Comparison of ENCODE assay signal across 26 cellular contexts in the genomic region with DNA sequence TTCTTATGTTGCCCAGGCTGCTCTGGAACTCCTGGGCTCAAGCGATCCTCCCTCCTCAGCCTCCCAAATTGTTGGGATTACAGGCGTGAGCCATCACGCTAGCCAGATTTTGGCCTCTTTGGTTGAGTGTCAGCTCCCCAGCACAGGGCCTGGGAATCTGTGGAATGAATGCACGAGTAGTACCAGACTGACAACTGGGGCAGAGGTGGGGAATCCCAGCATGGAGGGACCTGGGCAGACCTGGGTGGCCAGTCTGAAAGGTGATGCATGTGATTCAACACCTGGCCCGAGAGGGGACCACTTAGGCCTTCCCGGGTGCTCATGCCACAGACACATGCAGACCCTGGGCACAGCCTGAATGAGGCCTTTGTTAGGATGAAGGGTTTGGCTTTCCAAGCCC. TPM values are rescaled to one million over a fixed set of nuclear protein-coding genes. Genes with fewer than 3 reads are reported as not detected.
DNase-seq lines count a peak whose midpoint lies in the region; ATAC-seq, FAIRE-seq and TF ChIP-seq lines count a peak whose summit lies in the region.
"Had no signal": no experiment of that assay in that cellular context is flagged by ENCODE, and none has a peak within 500 bp of the region (broad histone marks: within the 10 kb centered on the region; RNA-seq: fewer than 3 reads in every experiment).

No MANE protein-coding gene starts in this region.

- H3K4me3 ChIP-seq in NT2/D1 (ENCODE audit: insufficient read length, low read depth) (no peak overlapping the region), osteoblast (ENCODE audit: insufficient read depth, low read length) (no peak overlapping the region)
- H3K4me3 ChIP-seq in CD8-positive, alpha-beta memory T cell (ENCODE audit: low read length), result no peak overlapping the region
- H3K4me3 ChIP-seq: BLaER1, GM12878 had no signal

- peaks cover 20% of the 10 kb centered on the region for H3K4me1 ChIP-seq in NT2/D1 (ENCODE audit: insufficient read depth, insufficient read length)
- H3K4me1 ChIP-seq in osteoblast (ENCODE audit: insufficient read depth, low read length), result no peaks in the 10 kb centered on the region
- no peaks in the 10 kb centered on the region for H3K4me1 ChIP-seq in CD8-positive, alpha-beta memory T cell (ENCODE audit: insufficient read depth, low read length)
- H3K4me1 ChIP-seq: BE2C had no signal

- H4K20me1 ChIP-seq in osteoblast (ENCODE audit: insufficient read depth, low read length), result no peaks in the 10 kb centered on the region
- H4K20me1 ChIP-seq: BLaER1 had no signal

- no peak overlapping the region for H3K27ac ChIP-seq in osteoblast (ENCODE audit: low read depth, low read length)
- no peak overlapping the region for H3K27ac ChIP-seq in CD8-positive, alpha-beta memory T cell (ENCODE audit: low read depth, low read length)
- H3K27ac ChIP-seq: BLaER1 had no signal

- CTCF ChIA-PET in CD8-positive, alpha-beta memory T cell (lab: Charles Lee), result no interaction called here

- no peak overlapping the region for H2AFZ ChIP-seq in osteoblast (ENCODE audit: low read length)

- H3K36me3 Mint-ChIP-seq in CD8-positive, alpha-beta memory T cell, result no peaks in the 10 kb centered on the region
- H3K36me3 Mint-ChIP-seq: CD14-positive monocyte; CD4-positive, alpha-beta memory T cell; CD4-positive, CD25-positive, alpha-beta regulatory T cell had no signal

- DNase-seq in HTR-8/SVneo (ENCODE audit: insufficient read length, low spot score) (no peak), NT2/D1 (ENCODE audit: low read depth, low spot score) (no peak), osteoblast (ENCODE audit: insufficient read length, low spot score, missing footprints) (peak; percentile 74), omental fat pad (ENCODE audit: low spot score) (no peak), cerebellar nuclear complex (lab: John Stamatoyannopoulos, UW) (no peak), NOMO-1 treated with dmso at 0.1 percent for 144 hours (lab: John Stamatoyannopoulos, UW; ENCODE audit: unreplicated experiment) (no peak)
- DNase-seq in CD8-positive, alpha-beta memory T cell, result no peak
- DNase-seq: 8988T; ACHN; BE2C; C1 segment of cervical spinal cord; CD4-positive, alpha-beta memory T cell; CD4-positive, CD25-positive, alpha-beta regulatory T cell; DMS 273 treated with DMSO at 0.1 percent for 48 hours; DMS153; DMS53; DMS79; DND-41; EL; GDM1 had no signal

- H3K9me3 ChIP-seq in NT2/D1 (ENCODE audit: insufficient read depth, low read length), result no peaks in the 10 kb centered on the region
- H3K9me3 ChIP-seq in osteoblast (ENCODE audit: low read depth, low read length), result no peaks in the 10 kb centered on the region
- no peaks in the 10 kb centered on the region for H3K9me3 ChIP-seq in CD8-positive, alpha-beta memory T cell (ENCODE audit: low read length)
- H3K9me3 ChIP-seq: BE2C, BLaER1 had no signal

- peak; percentile 80 for FAIRE-seq in HTR-8/SVneo (lab: Jason Lieb, UNC)
- FAIRE-seq: A204.1, GM12878, GM12892, GM18507 had no signal

- H3K9ac ChIP-seq in NT2/D1 (ENCODE audit: insufficient read length, low read depth), result peak overlapping the region; percentile 8
- H3K9ac ChIP-seq: BLaER1 had no signal

- H3K27ac Mint-ChIP-seq in CD8-positive, alpha-beta memory T cell, result no peak overlapping the region
- H3K27ac Mint-ChIP-seq: CD14-positive monocyte; CD4-positive, alpha-beta memory T cell; CD4-positive, CD25-positive, alpha-beta regulatory T cell had no signal

- ATAC-seq in omental fat pad (ENCODE audit: low FRiP score), result no peak
- ATAC-seq: GM12878 had no signal

- H3K79me2 ChIP-seq in osteoblast (ENCODE audit: insufficient read depth, low read length), result no peaks in the 10 kb centered on the region

- no peaks in the 10 kb centered on the region for H3K9me3 Mint-ChIP-seq in CD8-positive, alpha-beta memory T cell

- no peaks in the 10 kb centered on the region for H3K4me1 Mint-ChIP-seq in CD8-positive, alpha-beta memory T cell
- H3K4me1 Mint-ChIP-seq: CD14-positive monocyte; CD4-positive, alpha-beta memory T cell; CD4-positive, CD25-positive, alpha-beta regulatory T cell had no signal

- H3K4me2 ChIP-seq in osteoblast (ENCODE audit: insufficient read depth, low read length), result no peak overlapping the region
- H3K4me2 ChIP-seq: BLaER1 had no signal

- TF ChIP-seq CTCF in osteoblast (IDR thresholded peaks at IDR 0.05; ENCODE audit: extremely low read depth, low read depth, low read length), result no peak
- no peak for TF ChIP-seq CTCF in omental fat pad (IDR thresholded peaks at IDR 0.05)

- H3K27me3 ChIP-seq in NT2/D1 (ENCODE audit: insufficient read depth, insufficient read length) (no peaks in the 10 kb centered on the region), osteoblast (ENCODE audit: insufficient read depth, low read length) (no peaks in the 10 kb centered on the region)
- H3K27me3 ChIP-seq in CD8-positive, alpha-beta memory T cell (ENCODE audit: insufficient read depth, low read length, poor library complexity, severe bottlenecking), result peaks cover 3% of the 10 kb centered on the region
- H3K27me3 ChIP-seq: BE2C, BLaER1 had no signal

- H3K36me3 ChIP-seq in NT2/D1 (ENCODE audit: insufficient read depth, insufficient read length, low read length), result no peaks in the 10 kb centered on the region
- no peaks in the 10 kb centered on the region for H3K36me3 ChIP-seq in osteoblast (ENCODE audit: insufficient read depth, low read length)
- no peaks in the 10 kb centered on the region for H3K36me3 ChIP-seq in CD8-positive, alpha-beta memory T cell (ENCODE audit: insufficient read depth, low read length)
- H3K36me3 ChIP-seq: BE2C, BLaER1 had no signal

- H3K4me3 Mint-ChIP-seq in CD8-positive, alpha-beta memory T cell, result no peak overlapping the region
- H3K4me3 Mint-ChIP-seq: CD14-positive monocyte; CD4-positive, alpha-beta memory T cell; CD4-positive, CD25-positive, alpha-beta regulatory T cell had no signal

- POLR2A ChIA-PET in CD8-positive, alpha-beta memory T cell (lab: Charles Lee), result no interaction called here

- peaks cover 1 to 4% of the 10 kb centered on the region in 2 donors for H3K27me3 Mint-ChIP-seq in CD8-positive, alpha-beta memory T cell

RNA-seq across cellular contexts. Expression of gene TFAP2C, which starts 19.0 kb away (rescaled TPM):
- total RNA-seq in osteoblast, result under 0.01 TPM in 1 of 2 replicates, not detected in the other
- total RNA-seq in omental fat pad, result 10 to 100 TPM in 2 of 4 donors, 1 to 10 TPM in 2; 2.7 to 13.7 (median 7.2) TPM
- not detected for total RNA-seq in CD8-positive, alpha-beta memory T cell
- not detected for polyA plus RNA-seq in CD8-positive, alpha-beta memory T cell
- total RNA-seq: CD4-positive, alpha-beta memory T cell; CD4-positive, CD25-positive, alpha-beta regulatory T cell; GM12878 had no signal
- polyA plus RNA-seq: CD14-positive monocyte; CD4-positive, alpha-beta memory T cell; CD4-positive, CD25-positive, alpha-beta regulatory T cell had no signal
